Comparison of ENCODE assay signal across 18 cellular contexts in the genomic region with DNA sequence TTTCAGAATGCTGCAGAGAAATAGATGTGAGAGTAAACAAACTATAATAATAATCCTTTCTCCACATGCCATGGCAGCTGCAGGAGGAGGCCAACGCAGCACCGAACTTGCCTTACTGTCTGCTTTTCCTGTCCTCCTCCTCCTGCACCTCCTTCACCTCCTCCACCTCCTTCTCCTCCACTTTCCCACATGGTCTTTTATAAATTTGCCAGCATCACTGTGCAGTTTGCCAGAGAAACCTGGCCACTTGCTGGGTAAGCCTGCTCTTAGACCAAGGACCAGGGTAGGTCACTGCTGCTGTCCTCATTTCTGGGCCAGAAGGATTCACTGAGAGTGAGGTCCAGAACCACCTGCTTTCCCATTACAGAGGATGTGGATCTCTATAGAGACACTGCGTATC. TPM values are rescaled to one million over a fixed set of nuclear protein-coding genes. Genes with fewer than 3 reads are reported as not detected.
DNase-seq lines count a peak whose midpoint lies in the region; ATAC-seq, FAIRE-seq and TF ChIP-seq lines count a peak whose summit lies in the region.
"Had no signal": no experiment of that assay in that cellular context is flagged by ENCODE, and none has a peak within 500 bp of the region (broad histone marks: within the 10 kb centered on the region; RNA-seq: fewer than 3 reads in every experiment).

No MANE protein-coding gene starts in this region.

- H2AFZ ChIP-seq in K562 (ENCODE audit: low read depth, low read length): peak overlapping the region; percentile 33; the same call in 1 of the 2 replicates
- no peak overlapping the region for H2AFZ ChIP-seq in H1 (ENCODE audit: low read length)

- WGBS in K562 (ENCODE audit: insufficient coverage, low coverage, missing lambda C conversion rate): 85% methylated on average over 3 of the region's 3 CpGs
- 93% methylated on average over 3 of the region's 3 CpGs; no CpG with 5 or more reads in 1 of the 2 experiments for WGBS in H1 (ENCODE audit: extremely low coverage in 1 of 2, insufficient coverage in 1 of 2, insufficient read length in 1 of 2, insufficient replicate concordance in 2 of 2, low coverage in 1 of 2, low lambda C conversion rate in 2 of 2, missing lambda C conversion rate in 1 of 2), 2 experiments

- no peak overlapping the region for H4K8ac ChIP-seq in H1 (ENCODE audit: extremely low read depth, insufficient read depth, low read length)

- peaks cover 7 to 15% of the 10 kb centered on the region in 2 donors for H3K27me3 Mint-ChIP-seq in stimulated activated naive B cell treated with anti-CD40 and anti-IgM and Interleukin-4, amounts not matched to agents 10 μg/mL and 1 μg/mL and 100 μg/mL, for 72 hours

- in situ Hi-C loops in K562 (cut with MboI): no loop called here

- no peak overlapping the region for H3K18ac ChIP-seq in H1 (ENCODE audit: extremely low read depth, low read length)

- peak overlapping the region; percentile 76; the same call in 1 of the 2 replicates for H2BK20ac ChIP-seq in H1 (ENCODE audit: low read length)

- peak overlapping the region in 7 of 11 experiments; percentile 7 to 58 (median 41); a peak in 8 of 22 replicates for H3K27ac ChIP-seq in BLaER1 treated with 17β-estradiol and CSF1 and Interleukin-3, amounts not matched to agents 10 nM and 100 nM
- no peak overlapping the region for H3K27ac ChIP-seq in K562 (ENCODE audit: extremely low read depth, low read depth, low read length)
- H3K27ac ChIP-seq in H1 (ENCODE audit: low read depth, low read length): no peak overlapping the region
- H3K27ac ChIP-seq: C4-2B had no signal

- no peak for TF ChIP-seq CTCF in K562 (IDR thresholded peaks at IDR 0.05 in 2 of 3, conservative IDR thresholded peaks at IDR 0.05 in 1 of 3; ENCODE audit: insufficient read depth in 2 of 3, low read depth in 1 of 3, low read length in 3 of 3)
- TF ChIP-seq CTCF in H1 (IDR thresholded peaks at IDR 0.05; ENCODE audit: control extremely low read depth in 1 of 3, insufficient read depth in 1 of 3, low read depth in 1 of 3, low read length in 3 of 3): no peak

- peak; percentile 30; the same call in 2 of the 3 replicates for ATAC-seq in K562
- no peak for ATAC-seq in stimulated activated naive B cell treated with anti-CD40 and anti-IgM and Interleukin-4, amounts not matched to agents 10 μg/mL and 1 μg/mL and 100 μg/mL, for 72 hours (replicated peaks)

- no peaks in the 10 kb centered on the region for H3K79me2 ChIP-seq in K562 (ENCODE audit: control insufficient read depth, insufficient read depth, low read length)
- no peaks in the 10 kb centered on the region for H3K79me2 ChIP-seq in H1 (ENCODE audit: control insufficient read depth in 1 of 2, insufficient read depth in 2 of 2, low read length in 2 of 2)

- no peak overlapping the region for H3K4me3 ChIP-seq in BLaER1 treated with 17β-estradiol and CSF1 and Interleukin-3, amounts not matched to agents 10 nM and 100 nM
- H3K4me3 ChIP-seq in K562 (no peak overlapping the region), H1 (ENCODE audit: extremely low read depth in 1 of 4, insufficient read depth in 2 of 4, low read depth in 3 of 4, low read length in 4 of 4) (no peak overlapping the region)

- H3K4me2 ChIP-seq in BLaER1 treated with 17β-estradiol and CSF1 and Interleukin-3, amounts not matched to agents 10 nM and 100 nM: peak overlapping the region in 7 of 11 experiments; percentile 6 to 89 (median 24); a peak in 10 of 22 replicates
- no peak overlapping the region for H3K4me2 ChIP-seq in K562 (ENCODE audit: insufficient read depth, low read length)
- no peak overlapping the region for H3K4me2 ChIP-seq in H1 (ENCODE audit: insufficient read depth in 1 of 2, low read depth in 2 of 2, low read length in 2 of 2)

- H4K5ac ChIP-seq in H1 (ENCODE audit: insufficient read length, low read depth, low read length): no peak overlapping the region

- H3K14ac ChIP-seq in H1 (ENCODE audit: insufficient read length): no peak overlapping the region

- H3K9ac ChIP-seq in BLaER1 treated with 17β-estradiol and CSF1 and Interleukin-3, amounts not matched to agents 10 nM and 100 nM: peak overlapping the region in 2 of 11 experiments; percentile 1 to 26; a peak in 2 of 22 replicates
- H3K9ac ChIP-seq in K562 (ENCODE audit: insufficient read depth in 1 of 2, low read depth in 2 of 2, low read length in 2 of 2): no peak overlapping the region
- no peak overlapping the region for H3K9ac ChIP-seq in H1 (replicated peaks in 1 of 4; ENCODE audit: extremely low read depth in 1 of 4, low read depth in 3 of 4, low read length in 3 of 4)

- H3K9me3 ChIP-seq in BLaER1 treated with 17β-estradiol and CSF1 and Interleukin-3, amounts not matched to agents 10 nM and 100 nM (replicated peaks in 1 of 11): no peaks in the 10 kb centered on the region
- no peaks in the 10 kb centered on the region for H3K9me3 ChIP-seq in K562 (replicated peaks; ENCODE audit: control insufficient read depth, insufficient read depth, low read depth, low read length)
- H3K9me3 ChIP-seq in H1 (ENCODE audit: insufficient read depth in 2 of 2, low read depth in 1 of 2, low read length in 1 of 2): no peaks in the 10 kb centered on the region

- TF ChIP-seq EP300 in K562 (IDR thresholded peaks at IDR 0.05; ENCODE audit: low read length) (no peak), H1 (IDR thresholded peaks at IDR 0.05; ENCODE audit: borderline replicate concordance in 1 of 2, low read depth in 2 of 2, low read length in 2 of 2) (no peak)

- H4K91ac ChIP-seq in H1 (replicated peaks; ENCODE audit: insufficient read length, low read length): no peak overlapping the region

- CTCF ChIA-PET in K562 (lab: Yijun Ruan, JAX; ENCODE audit: low intra/inter-chr PET ratio) (no interaction called here), H1 (lab: Charles Lee; ENCODE audit: partially characterized antibody) (interaction anchor here (0.7 to 1.9 kb wide), 2 partner anchors 10 to 148 kb away, joined by 3 to 5 read pairs; no protein-coding TSS in a partner anchor)

- BruUV-seq in K562 (replicated peaks; lab: Mats Ljungman, UMichigan): no TSS peak

- no peaks in the 10 kb centered on the region for H3K79me1 ChIP-seq in H1 (ENCODE audit: low read depth, low read length)

- H3K36me3 Mint-ChIP-seq in stimulated activated naive B cell treated with anti-CD40 and anti-IgM and Interleukin-4, amounts not matched to agents 10 μg/mL and 1 μg/mL and 100 μg/mL, for 72 hours: no peaks in the 10 kb centered on the region

- peak overlapping the region; percentile 5 for H3K27ac Mint-ChIP-seq in stimulated activated naive B cell treated with anti-CD40 and anti-IgM and Interleukin-4, amounts not matched to agents 10 μg/mL and 1 μg/mL and 100 μg/mL, for 72 hours

- FAIRE-seq in K562 (lab: Jason Lieb, UNC): no peak
- FAIRE-seq in H1 (lab: Jason Lieb, UNC): no peak
- FAIRE-seq: A204.1, GM12892, HTR-8/SVneo had no signal

- H2BK120ac ChIP-seq in H1 (replicated peaks; ENCODE audit: low read depth, low read length): no peak overlapping the region

- TF ChIP-seq RAD21 in K562 (CRISPR knock-in tag; conservative IDR thresholded peaks at IDR 0.05 in 1 of 2, IDR thresholded peaks at IDR 0.05 in 1 of 2) (no peak), H1 (IDR thresholded peaks at IDR 0.05 in 1 of 2, conservative IDR thresholded peaks at IDR 0.05 in 1 of 2; ENCODE audit: low read depth in 2 of 2, low read length in 2 of 2) (no peak)

- H3K9me3 Mint-ChIP-seq in stimulated activated naive B cell treated with anti-CD40 and anti-IgM and Interleukin-4, amounts not matched to agents 10 μg/mL and 1 μg/mL and 100 μg/mL, for 72 hours: no peaks in the 10 kb centered on the region

- H3K23ac ChIP-seq in H1 (ENCODE audit: insufficient read length): no peak overlapping the region

- H3K23me2 ChIP-seq in H1 (ENCODE audit: low read depth, low read length): no peaks in the 10 kb centered on the region; the same call in 1 of the 2 replicates

- no peak overlapping the region for H2BK15ac ChIP-seq in H1 (ENCODE audit: low read length)

- H3K4me1 ChIP-seq in BLaER1 treated with 17β-estradiol and CSF1 and Interleukin-3, amounts not matched to agents 10 nM and 100 nM: peaks cover 37 to 99% (median 52%) of the 10 kb centered on the region in 10 experiments
- H3K4me1 ChIP-seq in K562 (replicated peaks in 1 of 2; ENCODE audit: control insufficient read depth in 2 of 2, insufficient read depth in 2 of 2, low read length in 2 of 2) (peaks cover 0 to 2% of the 10 kb centered on the region in 2 experiments; a peak in 2 of 5 replicates), H1 (replicated peaks in 1 of 4; ENCODE audit: control insufficient read depth in 3 of 4, insufficient read depth in 4 of 4, low read length in 3 of 4) (peaks cover 0 to 6% (median 3%) of the 10 kb centered on the region in 4 experiments; a peak in 2 of 7 replicates)

- no peaks in the 10 kb centered on the region for H4K20me1 ChIP-seq in BLaER1 treated with 17β-estradiol and CSF1 and Interleukin-3, amounts not matched to agents 10 nM and 100 nM
- no peaks in the 10 kb centered on the region for H4K20me1 ChIP-seq in K562 (replicated peaks; ENCODE audit: control insufficient read depth, insufficient read depth, low read length)
- H4K20me1 ChIP-seq in H1 (replicated peaks in 1 of 2; ENCODE audit: control insufficient read depth in 1 of 2, insufficient read depth in 2 of 2, low read length in 2 of 2): no peaks in the 10 kb centered on the region

- H3K4ac ChIP-seq in H1 (replicated peaks; ENCODE audit: insufficient read length, low read depth, low read length): no peak overlapping the region

- intact Hi-C loops in K562 (cut with micrococcal nuclease): no loop called here

- H2BK5ac ChIP-seq in H1 (ENCODE audit: low read depth, low read length): no peak overlapping the region

- DNase-seq in K562 (ENCODE audit: extremely low read depth in 1 of 4, low spot score in 3 of 4): no peak
- DNase-seq in H1 (ENCODE audit: low read depth in 1 of 2, low spot score in 2 of 2): no peak
- DNase-seq in stimulated activated naive B cell treated with anti-CD40 and anti-IgM and Interleukin-4, amounts not matched to agents 10 μg/mL and 1 μg/mL and 100 μg/mL, for 72 hours: no peak
- no peak for DNase-seq in GF-D8 (lab: John Stamatoyannopoulos, UW)
- DNase-seq in T1000 (lab: John Stamatoyannopoulos, UW): no peak
- DNase-seq in activated CD4-positive, alpha-beta T cell treated with anti-CD3 and anti-CD28 coated beads for 48 hours: no peak
- DNase-seq: H9, NCI-H1417 treated with DMSO at 0.1 percent for 48 hours, NCI-H1930, NCI-H2171, NCI-H748 treated with DMSO at 0.1 percent for 48 hours, RPMI8226, SIG-M5 had no signal

- no peak overlapping the region for H2AK5ac ChIP-seq in H1 (ENCODE audit: low read depth, low read length)

- peaks cover 6% of the 10 kb centered on the region in 2 donors for H3K4me1 Mint-ChIP-seq in stimulated activated naive B cell treated with anti-CD40 and anti-IgM and Interleukin-4, amounts not matched to agents 10 μg/mL and 1 μg/mL and 100 μg/mL, for 72 hours

- no peaks in the 10 kb centered on the region for H3K27me3 ChIP-seq in BLaER1 treated with 17β-estradiol and CSF1 and Interleukin-3, amounts not matched to agents 10 nM and 100 nM
- H3K27me3 ChIP-seq in K562 (ENCODE audit: control insufficient read depth in 2 of 2, insufficient read depth in 2 of 2, low read length in 2 of 2): no peaks in the 10 kb centered on the region
- no peaks in the 10 kb centered on the region for H3K27me3 ChIP-seq in H1 (replicated peaks in 1 of 4; ENCODE audit: control insufficient read depth in 3 of 4, extremely low read depth in 1 of 4, insufficient read depth in 3 of 4, low read length in 3 of 4)

- H3K56ac ChIP-seq in H1 (replicated peaks; ENCODE audit: insufficient read length, low read depth, low read length): no peak overlapping the region

- H2BK12ac ChIP-seq in H1 (ENCODE audit: low read depth, low read length): no peak overlapping the region

- H3K9me1 ChIP-seq in K562 (ENCODE audit: control insufficient read depth, insufficient read depth, low read length): no peaks in the 10 kb centered on the region

- H3K4me3 Mint-ChIP-seq in stimulated activated naive B cell treated with anti-CD40 and anti-IgM and Interleukin-4, amounts not matched to agents 10 μg/mL and 1 μg/mL and 100 μg/mL, for 72 hours: no peak overlapping the region
- H3K4me3 Mint-ChIP-seq: H9 had no signal

- POLR2A ChIA-PET in K562 (lab: Yijun Ruan, JAX) (interaction anchor here (0.6 to 2.5 kb wide), 3 partner anchors 10 to 355 kb away, joined by 4 to 20 read pairs (median 4); no protein-coding TSS in a partner anchor), H1 (lab: Charles Lee; ENCODE audit: partially characterized antibody) (interaction anchor here (2.1 kb wide), 1 partner anchor 135 kb away, joined by 5 read pairs; no protein-coding TSS in a partner anchor)

- peaks cover 0 to 20% (median 0%) of the 10 kb centered on the region in 11 experiments; a peak in 5 of 22 replicates for H3K36me3 ChIP-seq in BLaER1 treated with 17β-estradiol and CSF1 and Interleukin-3, amounts not matched to agents 10 nM and 100 nM
- H3K36me3 ChIP-seq in K562 (ENCODE audit: control insufficient read depth, insufficient read depth, low read length) (no peaks in the 10 kb centered on the region), H1 (ENCODE audit: control insufficient read depth in 2 of 4, insufficient read depth in 4 of 4, low read length in 3 of 4) (no peaks in the 10 kb centered on the region)

- TF ChIP-seq POLR2A in K562 (conservative IDR thresholded peaks at IDR 0.05): no peak
- TF ChIP-seq POLR2A in H1 (IDR thresholded peaks at IDR 0.05; ENCODE audit: control extremely low read depth in 1 of 2, low read depth in 2 of 2, low read length in 2 of 2): no peak

RNA-seq across cellular contexts. Expression of gene SGK1, which starts 8.7 kb away (rescaled TPM):
- 35.0 and 54.6 TPM in 2 replicates for total RNA-seq in K562 (2011; cell fraction: chromatin; rRNA removed; ENCODE audit: low replicate concordance)
- 17.8 and 31.9 TPM in 2 replicates for total RNA-seq in K562 (2011; cell fraction: nucleolus; rRNA removed)
- 34.4 and 40.1 TPM in 2 replicates for total RNA-seq in K562 (2011; cell fraction: nucleoplasm; rRNA removed)
- 4.9 and 7.7 TPM in 2 replicates for total RNA-seq in K562 (2014; rRNA removed)
- 3.7 and 4.1 TPM in 2 replicates for total RNA-seq in K562 (2014; rRNA removed; fragmentation: Illumina TruSeq; extraction: Trizol)
- 5.0 and 7.2 TPM in 2 replicates for total RNA-seq in K562 (2015; rRNA removed; fragmentation: Illumina TruSeq; extraction: Trizol)
- total RNA-seq in K562 (2021): 3.7 and 4.3 TPM in 2 replicates
- 3.5 and 3.8 TPM in 2 replicates for polyA plus RNA-seq in K562 (2011; rRNA removed)
- polyA plus RNA-seq in K562 (2011; cell fraction: cytosol; rRNA removed): 3.9 and 4.2 TPM in 2 replicates
- 29.7 and 31.8 TPM in 2 replicates for polyA plus RNA-seq in K562 (2011; cell fraction: nucleus; rRNA removed)
- 8.4 and 8.8 TPM in 2 replicates for polyA plus RNA-seq in K562 (2012)
- polyA plus RNA-seq in K562 (2014; fragmentation: Illumina TruSeq; extraction: Trizol): 3.3 and 3.9 TPM in 2 replicates
- 1 to 10 TPM; 3.5 to 3.9 TPM for polyA plus RNA-seq in K562 (2014; fragmentation: Nextera tagmentation; extraction: Ambion mirVana)
- 4.5 and 7.8 TPM in 2 replicates for polyA plus RNA-seq in K562 (2014; rRNA removed)
- polyA minus RNA-seq in K562 (2011; rRNA and poly(A)+ RNA removed): 5.2 and 6.6 TPM in 2 replicates
- polyA minus RNA-seq in K562 (2011; cell fraction: cytosol; rRNA and poly(A)+ RNA removed): 6.8 and 10.6 TPM in 2 replicates
- polyA minus RNA-seq in K562 (2011; cell fraction: nucleus; rRNA and poly(A)+ RNA removed): 23.8 and 32.1 TPM in 2 replicates
- total RNA-seq in H1 (2021; fragmentation: NEBNext Ultra II Directional; extraction: Animal tissue kit (Norgen Biotek cat#: 25700)): 18.4 and 18.6 TPM in 2 replicates
- 11.0 and 14.5 TPM in 2 replicates for polyA plus RNA-seq in H1 (2011; rRNA removed)
- polyA plus RNA-seq in H1 (2011; cell fraction: cytosol; rRNA removed): 12.9 TPM
- 18.0 TPM for polyA plus RNA-seq in H1 (2011; cell fraction: nucleus; rRNA removed)
- 10.9 to 13.4 TPM (median 11.5 TPM) in 4 replicates for polyA plus RNA-seq in H1 (2012, experiment 1 of 2)
- 3.7 TPM for polyA plus RNA-seq in H1 (2012, experiment 2 of 2)
- 10.5 TPM for polyA plus RNA-seq in H1 (2013, experiment 1 of 2)
- 11.0 TPM for polyA plus RNA-seq in H1 (2013, experiment 2 of 2)
- polyA minus RNA-seq in H1 (2011; rRNA and poly(A)+ RNA removed): 19.2 and 24.3 TPM in 2 replicates
- polyA minus RNA-seq in H1 (2011; cell fraction: cytosol; rRNA and poly(A)+ RNA removed): 12.1 TPM
- polyA minus RNA-seq in H1 (2011; cell fraction: nucleus; rRNA and poly(A)+ RNA removed): 39.6 TPM

Comparison
In these comparisons a context has a peak if more than half of its experiments do, and no peak if none do; other contexts are left out.
1. H3K27ac ChIP-seq: peak in BLaER1 treated with 17β-estradiol and CSF1 and Interleukin-3, amounts not matched to agents 10 nM and 100 nM (7 of 11); none in K562 (single experiment) and H1 (single experiment).
2. H3K4me2 ChIP-seq: peak in BLaER1 treated with 17β-estradiol and CSF1 and Interleukin-3, amounts not matched to agents 10 nM and 100 nM (7 of 11); none in K562 (single experiment) and H1 (0 of 2).